20 cellular contexts compared by ENCODE assay signal in genomic region chr1:21089299-21089698, GRCh38.
DNase-seq lines count a peak whose midpoint lies in the region; ATAC-seq and TF ChIP-seq lines count a peak whose summit lies in the region.
"Had no signal": no experiment of that assay in that cellular context is flagged by ENCODE, and none has a peak within 500 bp of the region (broad histone marks: within the 10 kb centered on the region; RNA-seq: fewer than 3 reads in every experiment).

No MANE protein-coding gene starts in this region.

- peaks cover 85% of the 10 kb centered on the region for H3K79me2 ChIP-seq in GM23338 (replicated peaks; ENCODE audit: insufficient read depth)

- H3K9me3 Mint-ChIP-seq in GM23338: peaks cover 5% of the 10 kb centered on the region; the same call in 2 of the 3 replicates
- no peaks in the 10 kb centered on the region for H3K9me3 Mint-ChIP-seq in dendritic cell treated with granulocyte-macrophage colony-stimulating factor and Interleukin-4, amounts not matched to agents 40 ng/mL and 50 ng/mL, for 4 days
- H3K9me3 Mint-ChIP-seq in nephron progenitor cell: peaks cover 20% of the 10 kb centered on the region
- peaks cover 1% of the 10 kb centered on the region for H3K9me3 Mint-ChIP-seq in activated CD4-positive, alpha-beta T cell treated with anti-CD3 and anti-CD28 coated beads for 36 hours (ENCODE audit: low read depth)

- H3K36me3 Mint-ChIP-seq in GM23338 (ENCODE audit: low read depth) (peaks cover 28% of the 10 kb centered on the region; the same call in 2 of the 3 replicates), nephron progenitor cell (ENCODE audit: low read depth) (peaks cover 56% of the 10 kb centered on the region)
- H3K36me3 Mint-ChIP-seq in dendritic cell treated with granulocyte-macrophage colony-stimulating factor and Interleukin-4, amounts not matched to agents 40 ng/mL and 50 ng/mL, for 4 days (ENCODE audit: low read depth): peaks cover 43% of the 10 kb centered on the region
- H3K36me3 Mint-ChIP-seq in activated CD4-positive, alpha-beta T cell treated with anti-CD3 and anti-CD28 coated beads for 36 hours (ENCODE audit: low read depth): peaks cover 38% of the 10 kb centered on the region

- no peak overlapping the region for H3K4me2 ChIP-seq in GM23338

- no peaks in the 10 kb centered on the region for H3K9me3 ChIP-seq in A673 (ENCODE audit: low read depth, low read length, poor library complexity, severe bottlenecking)

- BruUV-seq in A673 (replicated peaks; lab: Mats Ljungman, UMichigan): no TSS peak

- H3K4me3 ChIP-seq in A673 (ENCODE audit: low read depth, low read length, poor library complexity, severe bottlenecking): no peak overlapping the region
- no peak overlapping the region for H3K4me3 ChIP-seq in GM23338

- H3K4me1 Mint-ChIP-seq in GM23338: peaks cover 13% of the 10 kb centered on the region
- H3K4me1 Mint-ChIP-seq in dendritic cell treated with granulocyte-macrophage colony-stimulating factor and Interleukin-4, amounts not matched to agents 40 ng/mL and 50 ng/mL, for 4 days (ENCODE audit: low read depth): peaks cover 52% of the 10 kb centered on the region
- peaks cover 5% of the 10 kb centered on the region for H3K4me1 Mint-ChIP-seq in nephron progenitor cell
- peaks cover 10% of the 10 kb centered on the region for H3K4me1 Mint-ChIP-seq in activated CD4-positive, alpha-beta T cell treated with anti-CD3 and anti-CD28 coated beads for 36 hours

- H3K27ac ChIP-seq in A673 (ENCODE audit: low read depth, low read length, poor library complexity, severe bottlenecking): peak overlapping the region; percentile 27
- no peak overlapping the region for H3K27ac ChIP-seq in GM23338 (ENCODE audit: low read depth)

- H3K36me3 ChIP-seq in A673 (ENCODE audit: insufficient read depth, low read length, poor library complexity, severe bottlenecking) (peaks cover 4% of the 10 kb centered on the region), GM23338 (ENCODE audit: insufficient read depth) (peaks cover 7% of the 10 kb centered on the region)

- no peaks in the 10 kb centered on the region for H3K9me2 ChIP-seq in GM23338 (ENCODE audit: insufficient read depth)

- CTCF ChIA-PET in A673 (lab: Charles Lee): no interaction called here
- CTCF ChIA-PET in activated CD4-positive, alpha-beta T cell treated with anti-CD3 and anti-CD28 coated beads for 36 hours (lab: Charles Lee): no interaction called here

- no peaks in the 10 kb centered on the region for H3F3A ChIP-seq in GM23338 (replicated peaks; ENCODE audit: low read depth)

- H3K4me3 Mint-ChIP-seq in GM23338: no peak overlapping the region
- H3K4me3 Mint-ChIP-seq in dendritic cell treated with granulocyte-macrophage colony-stimulating factor and Interleukin-4, amounts not matched to agents 40 ng/mL and 50 ng/mL, for 4 days: peak overlapping the region; percentile 67
- H3K4me3 Mint-ChIP-seq in nephron progenitor cell: no peak overlapping the region
- H3K4me3 Mint-ChIP-seq in activated CD4-positive, alpha-beta T cell treated with anti-CD3 and anti-CD28 coated beads for 36 hours: no peak overlapping the region
- H3K4me3 Mint-ChIP-seq: CD4-positive, alpha-beta memory T cell; H9 had no signal

- TF ChIP-seq CTCF in A673 (conservative IDR thresholded peaks at IDR 0.05; ENCODE audit: low read depth, low read length): no peak
- no peak for TF ChIP-seq CTCF in GM23338 (conservative IDR thresholded peaks at IDR 0.05; ENCODE audit: low read depth in 2 of 2)
- TF ChIP-seq CTCF in nephron progenitor cell (IDR thresholded peaks at IDR 0.05): no peak

- H3K27me3 Mint-ChIP-seq in GM23338 (ENCODE audit: insufficient read depth, low read depth, poor library complexity) (peaks cover 2% of the 10 kb centered on the region), nephron progenitor cell (ENCODE audit: low read depth, poor library complexity) (no peaks in the 10 kb centered on the region)
- H3K27me3 Mint-ChIP-seq in dendritic cell treated with granulocyte-macrophage colony-stimulating factor and Interleukin-4, amounts not matched to agents 40 ng/mL and 50 ng/mL, for 4 days: no peaks in the 10 kb centered on the region
- H3K27me3 Mint-ChIP-seq in activated CD4-positive, alpha-beta T cell treated with anti-CD3 and anti-CD28 coated beads for 36 hours: no peaks in the 10 kb centered on the region
- H3K27me3 Mint-ChIP-seq: CD4-positive, alpha-beta memory T cell had no signal

- no peaks in the 10 kb centered on the region for H3K27me3 ChIP-seq in A673 (replicated peaks; ENCODE audit: insufficient read depth, low read depth, low read length, poor library complexity)
- no peaks in the 10 kb centered on the region for H3K27me3 ChIP-seq in GM23338 (ENCODE audit: insufficient read depth)

- H3K27ac Mint-ChIP-seq in GM23338 (peak overlapping the region; percentile 62), nephron progenitor cell (peak overlapping the region; percentile 36)
- peak overlapping the region; percentile 89 for H3K27ac Mint-ChIP-seq in dendritic cell treated with granulocyte-macrophage colony-stimulating factor and Interleukin-4, amounts not matched to agents 40 ng/mL and 50 ng/mL, for 4 days
- no peak overlapping the region for H3K27ac Mint-ChIP-seq in activated CD4-positive, alpha-beta T cell treated with anti-CD3 and anti-CD28 coated beads for 36 hours

- H3K4me1 ChIP-seq in A673 (ENCODE audit: insufficient read depth, low read length, poor library complexity, severe bottlenecking) (peaks cover 24% of the 10 kb centered on the region), GM23338 (ENCODE audit: insufficient read depth) (no peaks in the 10 kb centered on the region)

- H2AFZ ChIP-seq in GM23338: no peak overlapping the region

- ATAC-seq in GM23338 (no peak), left ventricle myocardium superior (no peak), esophagus mucosa (no peak)
- ATAC-seq in activated CD4-positive, alpha-beta T cell treated with anti-CD3 and anti-CD28 coated beads for 36 hours: no peak
- ATAC-seq: Panc1 had no signal

- DNase-seq in A673 (ENCODE audit: low spot score): no peak
- peak; percentile 4 for DNase-seq in GM23338 (ENCODE audit: low spot score)
- no peak for DNase-seq in nephron progenitor cell
- no peak for DNase-seq in left ventricle myocardium superior
- no peak for DNase-seq in activated CD4-positive, alpha-beta T cell treated with anti-CD3 and anti-CD28 coated beads for 36 hours
- no peak for DNase-seq in anterior cingulate cortex (lab: John Stamatoyannopoulos, UW)
- DNase-seq: AML-193; CD4-positive, alpha-beta memory T cell; DMS79 treated with DMSO at 0.1 percent for 48 hours; GDM1; H9; NCI-H1417; NCI-H1930; NCI-H2171; NCI-H446 treated with DMSO at 0.1 percent for 48 hours; NCI-H82; Right ventricle myocardium superior had no signal

- intact Hi-C loops in A673 (cut with micrococcal nuclease; ENCODE audit: unreplicated experiment): no loop called here
- intact Hi-C loops in dendritic cell treated with granulocyte-macrophage colony-stimulating factor and Interleukin-4, amounts not matched to agents 40 ng/mL and 50 ng/mL, for 4 days (cut with micrococcal nuclease): loop anchor here (10.0 kb wide), 1 partner anchor 86 kb away; the partner anchor contains the start of gene EIF4G3
- intact Hi-C loops in left ventricle myocardium superior (cut with micrococcal nuclease): no loop called here
- intact Hi-C loops in activated CD4-positive, alpha-beta T cell treated with anti-CD3 and anti-CD28 coated beads for 36 hours (cut with DNase I, micrococcal nuclease): no loop called here

- POLR2A ChIA-PET in A673 (lab: Charles Lee; ENCODE audit: low non-redundant PET): no interaction called here
- POLR2A ChIA-PET in activated CD4-positive, alpha-beta T cell treated with anti-CD3 and anti-CD28 coated beads for 36 hours (lab: Charles Lee): no interaction called here

- H4K20me1 ChIP-seq in GM23338 (replicated peaks; ENCODE audit: insufficient read depth): peaks cover 22% of the 10 kb centered on the region

TF ChIP-seq in GM23338, 12 proteins besides CTCF, POLR2A, EP300 and RAD21:
- TF ChIP-seq STAT1 (IDR thresholded peaks at IDR 0.05; ENCODE audit: unreplicated experiment) (no peak), ZNF114 (CRISPR knock-in tag; IDR thresholded peaks at IDR 0.05) (no peak), EZH2 (IDR thresholded peaks at IDR 0.05; ENCODE audit: low read depth, unreplicated experiment) (no peak), POLR2AphosphoS5 (IDR thresholded peaks at IDR 0.05; ENCODE audit: low read depth) (no peak), ZNF331 (CRISPR knock-in tag; IDR thresholded peaks at IDR 0.05; ENCODE audit: low read depth) (no peak), CREB1 (CRISPR knock-in tag; IDR thresholded peaks at IDR 0.05; ENCODE audit: low read depth) (no peak), REST (IDR thresholded peaks at IDR 0.05; ENCODE audit: unreplicated experiment) (no peak), NANOG (IDR thresholded peaks at IDR 0.05; ENCODE audit: borderline replicate concordance) (no peak)
